ENCODE assay signal across 19 cellular contexts in the genomic region with DNA sequence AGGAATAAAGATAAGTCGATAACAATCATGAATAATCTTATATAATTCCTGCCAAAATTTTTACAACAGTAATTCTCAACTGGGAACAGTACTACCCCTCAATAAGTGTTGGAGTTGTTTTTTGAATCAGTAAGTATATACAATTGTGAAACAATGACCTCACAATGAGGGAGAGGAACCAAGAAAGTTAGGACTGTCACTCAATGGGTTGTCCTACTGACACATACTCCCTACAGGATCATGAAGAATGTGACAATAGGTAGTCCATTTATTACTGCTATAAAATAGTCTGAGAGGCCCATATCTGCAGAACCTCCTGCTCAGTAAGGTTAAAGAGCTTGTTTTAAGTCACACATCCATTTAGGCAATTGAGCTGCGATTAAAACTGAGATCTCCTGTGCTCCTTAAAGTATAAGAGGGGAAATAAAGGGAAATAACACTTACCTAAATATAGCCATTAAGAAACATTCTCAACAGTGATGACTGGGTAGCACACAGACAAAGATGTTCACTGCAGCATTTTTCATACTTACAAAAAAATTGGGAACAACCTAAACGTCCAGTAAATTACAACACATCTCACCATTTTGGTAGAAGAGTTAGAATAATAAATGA. TPM values are rescaled to one million over a fixed set of nuclear protein-coding genes. Genes with fewer than 3 reads are reported as not detected.
A peak's percentile ranks its signal among the peaks of the same experiment; 100 is the strongest.
DNase-seq lines count a peak whose midpoint lies in the region; ATAC-seq, FAIRE-seq and TF ChIP-seq lines count a peak whose summit lies in the region.
"Had no signal": no experiment of that assay in that cellular context is flagged by ENCODE, and none has a peak within 500 bp of the region (broad histone marks: within the 10 kb centered on the region; RNA-seq: fewer than 3 reads in every experiment).

No MANE protein-coding gene starts in this region.

- peaks cover 5% of the 10 kb centered on the region for H3K9me3 ChIP-seq in BLaER1
- peaks cover 7% of the 10 kb centered on the region for H3K9me3 ChIP-seq in GM12878 (replicated peaks; ENCODE audit: control insufficient read depth, insufficient read depth, low read length)
- H3K9me3 ChIP-seq in esophagus muscularis mucosa, result no peaks in the 10 kb centered on the region
- H3K9me3 ChIP-seq in lower lobe of right lung, result no peaks in the 10 kb centered on the region
- H3K9me3 ChIP-seq: tibial nerve had no signal

- peaks cover 95% of the 10 kb centered on the region for H3K79me2 ChIP-seq in GM12878 (ENCODE audit: control insufficient read depth, insufficient read depth, low read length)

- TF ChIP-seq CTCF in GM12878 (IDR thresholded peaks at IDR 0.05 in 2 of 3, conservative IDR thresholded peaks at IDR 0.05 in 1 of 3; ENCODE audit: control insufficient read depth in 2 of 3, extremely low read depth in 1 of 3, insufficient read depth in 1 of 3, low read depth in 3 of 3, low read length in 3 of 3) (no peak), esophagus muscularis mucosa (IDR thresholded peaks at IDR 0.05) (no peak), lower lobe of right lung (IDR thresholded peaks at IDR 0.05) (no peak)

- peak; percentile 63 for FAIRE-seq in GM18507 (lab: Jason Lieb, UNC)
- FAIRE-seq in GM12878 (lab: Jason Lieb, UNC), result peak; percentile 35
- FAIRE-seq: colon, endothelial cell of umbilical vein had no signal

- no TSS peak for BruUV-seq in GM12878 (replicated peaks; lab: Mats Ljungman, UMichigan)

- CTCF ChIA-PET in GM12878 (lab: Yijun Ruan, JAX), result interaction anchor here (0.9 to 2.4 kb wide), 6 partner anchors 9 to 129 kb away, joined by 3 to 12 read pairs (median 4); no protein-coding TSS in a partner anchor
- CTCF ChIA-PET in activated CD4-positive, alpha-beta memory T cell treated with anti-CD3 and anti-CD28 coated beads for 36 hours (lab: Charles Lee), result interaction anchor here (0.8 kb wide), 1 partner anchor 22 kb away, joined by 3 read pairs; no protein-coding TSS in a partner anchor

- H4K20me1 ChIP-seq in BLaER1 (peaks cover 70% of the 10 kb centered on the region), GM12878 (ENCODE audit: control insufficient read depth, insufficient read depth) (no peaks in the 10 kb centered on the region; the same call in 1 of the 2 replicates)

- peak; percentile 54 for ATAC-seq in HG03045 (IDR thresholded peaks at IDR 0.05; ENCODE audit: unreplicated experiment)
- ATAC-seq in GM12878, result peak; percentile 69
- ATAC-seq in lower lobe of right lung, result no peak
- ATAC-seq: right cardiac atrium had no signal

- no peak overlapping the region for H2AFZ ChIP-seq in GM12878 (ENCODE audit: control insufficient read depth, low read depth, low read length)
- H2AFZ ChIP-seq: PC-9 had no signal

- H3K4me2 ChIP-seq in BLaER1 (peak overlapping the region; percentile 20; the same call in 1 of the 2 replicates), GM12878 (ENCODE audit: control insufficient read depth, insufficient read depth) (peak overlapping the region; percentile 36)
- H3K4me2 ChIP-seq: PC-9 had no signal

- H3K4me1 Mint-ChIP-seq in activated CD4-positive, alpha-beta memory T cell treated with anti-CD3 and anti-CD28 coated beads for 36 hours (ENCODE audit: low read depth), result peaks cover 52% of the 10 kb centered on the region

- intact Hi-C loops in GM12878 (cut with micrococcal nuclease; ENCODE audit: unreplicated experiment), result no loop called here
- intact Hi-C loops in esophagus muscularis mucosa (cut with DNase I), result no loop called here
- intact Hi-C loops in activated CD4-positive, alpha-beta memory T cell treated with anti-CD3 and anti-CD28 coated beads for 36 hours (cut with micrococcal nuclease), result loop anchor here (10.0 kb wide), 1 partner anchor 605 kb away; no protein-coding TSS in a partner anchor
- intact Hi-C loops in lower lobe of right lung (cut with DNase I), result no loop called here

- H3K27ac ChIP-seq in BLaER1, result no peak overlapping the region
- peak overlapping the region; percentile 74 for H3K27ac ChIP-seq in GM12878 (ENCODE audit: control insufficient read depth, insufficient read depth)
- H3K27ac ChIP-seq in esophagus muscularis mucosa (replicated peaks in 1 of 4), result no peak overlapping the region
- H3K27ac ChIP-seq in lower lobe of right lung, result no peak overlapping the region
- H3K27ac ChIP-seq: PC-9, tibial nerve had no signal

- RAD21 ChIA-PET in GM12878 (lab: Charles Lee; ENCODE audit: unreplicated experiment), result interaction anchor here (0.6 to 2.3 kb wide), 8 partner anchors 8 to 134 kb away, joined by 3 to 14 read pairs (median 3); a partner anchor contains a TSS

- SMC1A ChIA-PET in GM12878 (lab: Charles Lee; ENCODE audit: uncharacterized antibody, unreplicated experiment), result interaction anchor here (0.6 to 2.3 kb wide), 11 partner anchors 8 to 621 kb away, joined by 3 to 28 read pairs (median 4); no protein-coding TSS in a partner anchor

- TF ChIP-seq RAD21 in GM12878 (IDR thresholded peaks at IDR 0.05; ENCODE audit: insufficient read depth, low read depth, low read length), result no peak

- H3K4me1 ChIP-seq in BLaER1 (peaks cover 18% of the 10 kb centered on the region), GM12878 (ENCODE audit: control insufficient read depth, insufficient read depth, low read length) (peaks cover 24% of the 10 kb centered on the region), esophagus muscularis mucosa (peaks cover 0 to 8% (median 2%) of the 10 kb centered on the region in 4 donors), lower lobe of right lung (peaks cover 15% of the 10 kb centered on the region)

- H3K36me3 ChIP-seq in BLaER1 (peaks cover 11% of the 10 kb centered on the region), GM12878 (ENCODE audit: control insufficient read depth in 2 of 2, insufficient read depth in 2 of 2, low read length in 1 of 2) (peaks cover 3 to 18% of the 10 kb centered on the region in 2 experiments), esophagus muscularis mucosa (no peaks in the 10 kb centered on the region), lower lobe of right lung (no peaks in the 10 kb centered on the region)

- in situ Hi-C loops in GM12878 (cut with MboI), result loop anchor here (5.0 kb wide), 2 partner anchors 133 to 223 kb away; no protein-coding TSS in a partner anchor

- 64% methylated on average over 3 of the region's 3 CpGs for WGBS in GM12878 (ENCODE audit: insufficient coverage, insufficient replicate concordance, low lambda C conversion rate, missing lambda C conversion rate)
- WGBS in esophagus muscularis mucosa, result 80% methylated on average over 3 of the region's 3 CpGs

- H3K9me3 Mint-ChIP-seq in activated CD4-positive, alpha-beta memory T cell treated with anti-CD3 and anti-CD28 coated beads for 36 hours, result no peaks in the 10 kb centered on the region

- DNase-seq in GM18507 (ENCODE audit: extremely low spot score, insufficient read length, low read depth) (no peak), GM12878 (ENCODE audit: low read depth, low spot score) (no peak), COLO668 (lab: John Stamatoyannopoulos, UW; ENCODE audit: unreplicated experiment) (no peak), esophagus muscularis mucosa (ENCODE audit: extremely low spot score) (no peak), lower lobe of right lung (no peak)
- DNase-seq in activated CD4-positive, alpha-beta memory T cell treated with anti-CD3 and anti-CD28 coated beads for 36 hours, result no peak
- DNase-seq: activated CD8-positive, alpha-beta memory T cell treated with anti-CD3 and anti-CD28 coated beads for 24 hours; activated gamma-delta T cell; DMS53; islet precursor cell; NCI-H1105 treated with DMSO at 0.1 percent for 48 hours; PC-9; right cardiac atrium; stimulated activated CD4-positive, alpha-beta T cell treated with anti-CD3 and anti-CD28 coated beads, Interleukin-2, amount 100 ng/mL, for 24 hours had no signal

- H3K27ac Mint-ChIP-seq in activated CD4-positive, alpha-beta memory T cell treated with anti-CD3 and anti-CD28 coated beads for 36 hours, result no peak overlapping the region

- no peak for TF ChIP-seq EP300 in GM12878 (IDR thresholded peaks at IDR 0.05; ENCODE audit: borderline replicate concordance in 1 of 2, control insufficient read depth in 1 of 2, low read depth in 2 of 2, low read length in 2 of 2)
- no peak for TF ChIP-seq EP300 in esophagus muscularis mucosa (IDR thresholded peaks at IDR 0.05)

- no peak overlapping the region for H3K4me3 Mint-ChIP-seq in activated CD4-positive, alpha-beta memory T cell treated with anti-CD3 and anti-CD28 coated beads for 36 hours

- POLR2A ChIA-PET in GM12878 (lab: Charles Lee), result interaction anchor here (1.0 to 2.4 kb wide), 6 partner anchors 8 to 26 kb away, joined by 3 to 10 read pairs (median 6); a partner anchor contains a TSS
- POLR2A ChIA-PET in activated CD4-positive, alpha-beta memory T cell treated with anti-CD3 and anti-CD28 coated beads for 36 hours (lab: Charles Lee), result no interaction called here

- H3K27me3 Mint-ChIP-seq in activated CD4-positive, alpha-beta memory T cell treated with anti-CD3 and anti-CD28 coated beads for 36 hours, result no peaks in the 10 kb centered on the region

- no peak overlapping the region for H3K9ac ChIP-seq in BLaER1
- no peak overlapping the region for H3K9ac ChIP-seq in GM12878 (ENCODE audit: control insufficient read depth, insufficient read depth, low read length)

- H3K4me3 ChIP-seq in BLaER1, result no peak overlapping the region
- H3K4me3 ChIP-seq in GM12878, result peak overlapping the region; percentile 61; the same call in 1 of the 2 replicates
- H3K4me3 ChIP-seq in esophagus muscularis mucosa, result no peak overlapping the region
- H3K4me3 ChIP-seq in lower lobe of right lung, result no peak overlapping the region
- H3K4me3 ChIP-seq: PC-9 had no signal

- TF ChIP-seq POLR2A in GM12878 (IDR thresholded peaks at IDR 0.05; ENCODE audit: low read depth, low read length) (no peak), esophagus muscularis mucosa (IDR thresholded peaks at IDR 0.05; ENCODE audit: low read depth) (no peak)

- H3K27me3 ChIP-seq in BLaER1 (no peaks in the 10 kb centered on the region), GM12878 (replicated peaks in 1 of 2; ENCODE audit: control insufficient read depth in 2 of 2, insufficient read depth in 2 of 2, low read length in 1 of 2) (no peaks in the 10 kb centered on the region), esophagus muscularis mucosa (no peaks in the 10 kb centered on the region), lower lobe of right lung (ENCODE audit: low read depth) (no peaks in the 10 kb centered on the region)
- H3K27me3 ChIP-seq: tibial nerve had no signal

- H3K36me3 Mint-ChIP-seq in activated CD4-positive, alpha-beta memory T cell treated with anti-CD3 and anti-CD28 coated beads for 36 hours, result peaks cover 4% of the 10 kb centered on the region

RNA-seq across cellular contexts. Expression of a gene that starts 26.2 kb away (rescaled TPM):
- total RNA-seq in GM12878 (2013; cell fraction: nucleolus; rRNA removed), result 401 and 420 TPM in 2 replicates
- 56.4 and 73.7 TPM in 2 replicates for total RNA-seq in GM12878 (2014; rRNA removed)
- total RNA-seq in GM12878 (2014; rRNA removed; fragmentation: Illumina TruSeq; extraction: Trizol), result 118 and 122 TPM in 2 replicates
- total RNA-seq in GM12878 (2021), result 60.4 and 61.3 TPM in 2 replicates
- polyA plus RNA-seq in GM12878 (2011; ENCODE audit: low read depth), result 43.9 TPM
- polyA plus RNA-seq in GM12878 (2011; rRNA removed), result 51.9 and 67.4 TPM in 2 replicates
- polyA plus RNA-seq in GM12878 (2011; cell fraction: cytosol; rRNA removed), result 14.5 and 19.1 TPM in 2 replicates
- polyA plus RNA-seq in GM12878 (2011; cell fraction: nucleus; rRNA removed), result 95.0 and 104 TPM in 2 replicates
- polyA plus RNA-seq in GM12878 (2012), result 48.5 and 61.3 TPM in 2 replicates
- polyA plus RNA-seq in GM12878 (2014; fragmentation: Illumina TruSeq; extraction: Trizol), result 55.8 and 82.0 TPM in 2 replicates
- 10 to 100 TPM; 40.2 to 42.5 TPM for polyA plus RNA-seq in GM12878 (2014; fragmentation: Nextera tagmentation; extraction: Ambion mirVana)
- 34.6 and 42.0 TPM in 2 replicates for polyA plus RNA-seq in GM12878 (2014; rRNA removed)
- polyA plus RNA-seq in GM12878 (2016; fragmentation: Nextera tagmentation; extraction: Ambion mirVana), result 10 to 100 TPM; 35.8 to 37.4 TPM
- 87.7 and 134 TPM in 2 replicates for polyA minus RNA-seq in GM12878 (2011; rRNA and poly(A)+ RNA removed)
- polyA minus RNA-seq in GM12878 (2011; cell fraction: cytosol; rRNA and poly(A)+ RNA removed), result 21.4 and 22.9 TPM in 2 replicates
- polyA minus RNA-seq in GM12878 (2011; cell fraction: nucleus; rRNA and poly(A)+ RNA removed), result 101 and 142 TPM in 2 replicates
- 10 to 100 TPM; 63.1 to 97.6 (median 70.7) TPM for total RNA-seq in esophagus muscularis mucosa
- total RNA-seq in activated CD4-positive, alpha-beta memory T cell treated with anti-CD3 and anti-CD28 coated beads for 36 hours, result 10 to 100 TPM; 35.8 to 37.8 TPM
- 39.6 TPM for total RNA-seq in lower lobe of right lung

Comparison
In these comparisons a context has a peak if more than half of its experiments do, and no peak if none do; other contexts are left out.
1. ATAC-seq: peak in HG03045 (single experiment) and GM12878 (single experiment); none in lower lobe of right lung (0 of 2).